ENCODE assay signal across 36 cellular contexts in the genomic region with DNA sequence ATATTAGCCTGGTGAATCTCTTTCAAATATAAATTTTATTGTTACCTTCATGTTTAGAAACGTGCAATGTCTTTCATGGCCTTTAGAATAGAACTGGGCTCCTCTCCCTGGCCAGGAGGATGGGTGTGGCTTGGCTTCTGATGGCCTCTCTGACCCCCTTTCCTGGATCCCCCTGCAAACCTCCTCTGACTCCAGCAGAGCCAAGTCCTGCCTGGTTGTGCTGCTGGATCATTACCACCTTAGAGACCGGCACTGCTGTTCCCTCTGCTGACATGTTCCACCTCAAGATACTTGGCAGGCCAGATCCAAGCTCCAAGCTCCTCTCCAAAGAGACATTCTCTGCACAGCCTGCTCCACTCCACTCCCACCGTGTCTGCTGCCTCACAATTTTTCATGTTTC.
"Had no signal": no experiment of that assay in that cellular context is flagged by ENCODE, and none has a peak within 500 bp of the region (broad histone marks: within the 10 kb centered on the region; RNA-seq: fewer than 3 reads in every experiment).

No MANE protein-coding gene starts in this region.

- H3K9me3 ChIP-seq: ascending aorta, breast epithelium had no signal

- DNase-seq: activated CD4-positive, alpha-beta memory T cell treated with anti-CD3 and anti-CD28 coated beads, Interleukin-2, amount 10 ng/mL, durations not matched to agents 7 days and 5 days; activated CD4-positive, alpha-beta T cell treated with anti-CD3 and anti-CD28 coated beads for 1 hour; activated CD4-positive, alpha-beta T cell treated with anti-CD3 and anti-CD28 coated beads for 36 hours; activated CD4-positive, alpha-beta T cell treated with anti-CD3 and anti-CD28 coated beads for 48 hours; activated CD4-positive, alpha-beta T cell treated with anti-CD3 and anti-CD28 coated beads, Interleukin-2, amount 10 ng/mL, durations not matched to agents 7 days and 5 days; activated CD4-positive, alpha-beta T cell treated with anti-CD3 and anti-CD28 coated beads, Interleukin-2, amount 50 U/mL, for 48 hours; activated CD4-positive, CD25-positive, alpha-beta regulatory T cell; activated CD8-positive, alpha-beta memory T cell treated with anti-CD3 and anti-CD28 coated beads for 24 hours; activated CD8-positive, alpha-beta memory T cell treated with anti-CD3 and anti-CD28 coated beads, Interleukin-2, amount 10 ng/mL, durations not matched to agents 7 days and 5 days; activated CD8-positive, alpha-beta memory T cell treated with anti-CD3 and anti-CD28 coated beads, Interleukin-2, amount 50 U/mL, for 48 hours; activated CD8-positive, alpha-beta T cell treated with anti-CD3 and anti-CD28 coated beads, Interleukin-2, amount 10 ng/mL, durations not matched to agents 7 days and 5 days; activated effector memory CD4-positive, alpha-beta T cell treated with Interleukin-2 at 50 U/mL for 16 hours; activated gamma-delta T cell; activated naive CD4-positive, alpha-beta T cell treated with anti-CD3 and anti-CD28 coated beads, Interleukin-2, amount 10 ng/mL, durations not matched to agents 7 days and 5 days; activated naive CD4-positive, alpha-beta T cell treated with Interleukin-2 at 50 U/mL for 16 hours; activated naive CD8-positive, alpha-beta T cell treated with anti-CD3 and anti-CD28 coated beads, Interleukin-2, amount 10 ng/mL, durations not matched to agents 7 days and 5 days; activated naive CD8-positive, alpha-beta T cell treated with anti-CD3 and anti-CD28 coated beads, Interleukin-2, amount 50 U/mL, for 24 hours; activated T-cell treated with anti-CD3 and anti-CD28 coated beads, Interleukin-2, amount 50 U/mL, for 24 hours; activated T-cell treated with anti-CD3 and anti-CD28 coated beads, Interleukin-2, amount 50 U/mL, for 48 hours; amygdala; anterior cingulate cortex; brain microvascular endothelial cell; central memory CD4-positive, alpha-beta T cell; T-helper 1 cell; T-helper 2 cell; T-helper 9 cell; WERI-Rb-1 had no signal

- H3K4me3 ChIP-seq: ascending aorta, breast epithelium had no signal

- H3K36me3 ChIP-seq: ascending aorta, brain microvascular endothelial cell, breast epithelium, WERI-Rb-1 had no signal

- H3K36me3 Mint-ChIP-seq: activated CD8-positive, alpha-beta memory T cell treated with anti-CD3 and anti-CD28 coated beads, Interleukin-2, amount 10 ng/mL, durations not matched to agents 7 days and 5 days; activated naive CD4-positive, alpha-beta T cell treated with anti-CD3 and anti-CD28 coated beads, Interleukin-2, amount 10 ng/mL, durations not matched to agents 7 days and 5 days; activated naive CD4-positive, alpha-beta T cell treated with anti-CD3 and anti-CD28 coated beads, Interleukin-2, amount 50 U/mL, for 24 hours; activated naive CD8-positive, alpha-beta T cell; activated naive CD8-positive, alpha-beta T cell treated with anti-CD3 and anti-CD28 coated beads, Interleukin-2, amount 10 ng/mL, durations not matched to agents 7 days and 5 days; WTC11 had no signal

- ATAC-seq: activated CD4-positive, alpha-beta T cell treated with anti-CD3 and anti-CD28 coated beads for 36 hours; activated CD4-positive, CD25-positive, alpha-beta regulatory T cell treated with anti-CD3 and anti-CD28 coated beads, Interleukin-2, amount 50 U/mL, for 24 hours; activated CD8-positive, alpha-beta memory T cell treated with anti-CD3 and anti-CD28 coated beads, Interleukin-2, amount 10 ng/mL, durations not matched to agents 7 days and 5 days; activated CD8-positive, alpha-beta T cell treated with anti-CD3 and anti-CD28 coated beads, Interleukin-2, amount 10 ng/mL, durations not matched to agents 7 days and 5 days; activated naive CD8-positive, alpha-beta T cell treated with anti-CD3 and anti-CD28 coated beads, Interleukin-2, amount 50 U/mL, for 24 hours; WTC11 had no signal

- H3K4me3 Mint-ChIP-seq: activated CD4-positive, alpha-beta memory T cell treated with anti-CD3 and anti-CD28 coated beads, Interleukin-2, amount 10 ng/mL, durations not matched to agents 7 days and 5 days; activated CD4-positive, alpha-beta T cell treated with anti-CD3 and anti-CD28 coated beads for 36 hours; activated CD4-positive, alpha-beta T cell treated with anti-CD3 and anti-CD28 coated beads, Interleukin-2, amount 10 ng/mL, durations not matched to agents 7 days and 5 days; activated CD8-positive, alpha-beta memory T cell treated with anti-CD3 and anti-CD28 coated beads, Interleukin-2, amount 10 ng/mL, durations not matched to agents 7 days and 5 days; activated CD8-positive, alpha-beta T cell treated with anti-CD3 and anti-CD28 coated beads, Interleukin-2, amount 10 ng/mL, durations not matched to agents 7 days and 5 days; activated naive CD4-positive, alpha-beta T cell treated with anti-CD3 and anti-CD28 coated beads, Interleukin-2, amount 10 ng/mL, durations not matched to agents 7 days and 5 days; activated naive CD4-positive, alpha-beta T cell treated with anti-CD3 and anti-CD28 coated beads, Interleukin-2, amount 50 U/mL, for 24 hours; activated naive CD8-positive, alpha-beta T cell; activated naive CD8-positive, alpha-beta T cell treated with anti-CD3 and anti-CD28 coated beads, Interleukin-2, amount 10 ng/mL, durations not matched to agents 7 days and 5 days; activated naive CD8-positive, alpha-beta T cell treated with anti-CD3 and anti-CD28 coated beads, Interleukin-2, amount 50 U/mL, for 24 hours; activated T-cell treated with anti-CD3 and anti-CD28 coated beads, Interleukin-2, amount 50 U/mL, for 24 hours; T-helper 1 cell treated with Interleukin-12 subunit alpha and Interleukin-12 subunit beta and Interleukin-4 antibody, amounts not matched to agents 30 μg/mL and 1 μg/mL, for 36 hours; T-helper 2 cell treated with Interferon-gamma antibody and Interleukin-4, amounts not matched to agents 5 μg/mL and 100 μg/mL, for 36 hours; WTC11 had no signal

- H3K27me3 ChIP-seq: ascending aorta, brain microvascular endothelial cell, breast epithelium had no signal

- H3K9me3 Mint-ChIP-seq: activated CD4-positive, alpha-beta memory T cell treated with anti-CD3 and anti-CD28 coated beads, Interleukin-2, amount 10 ng/mL, durations not matched to agents 7 days and 5 days; activated CD4-positive, alpha-beta T cell treated with anti-CD3 and anti-CD28 coated beads, Interleukin-2, amount 10 ng/mL, durations not matched to agents 7 days and 5 days; activated naive CD4-positive, alpha-beta T cell treated with anti-CD3 and anti-CD28 coated beads, Interleukin-2, amount 10 ng/mL, durations not matched to agents 7 days and 5 days; activated naive CD4-positive, alpha-beta T cell treated with anti-CD3 and anti-CD28 coated beads, Interleukin-2, amount 50 U/mL, for 24 hours; activated naive CD8-positive, alpha-beta T cell treated with anti-CD3 and anti-CD28 coated beads, Interleukin-2, amount 10 ng/mL, durations not matched to agents 7 days and 5 days; activated naive CD8-positive, alpha-beta T cell treated with anti-CD3 and anti-CD28 coated beads, Interleukin-2, amount 50 U/mL, for 24 hours; activated T-cell treated with anti-CD3 and anti-CD28 coated beads, Interleukin-2, amount 50 U/mL, for 24 hours; activated T-helper 2 cell treated with anti-CD3 and anti-CD28 coated beads, Interferon-gamma antibody, Interleukin-2, Interleukin-4, amounts not matched to agents 10 μg/mL and 5 μg/mL and 100 μg/mL, durations not matched to agents 14 hours and 24 hours and 36 hours; T-helper 1 cell treated with Interleukin-12 subunit alpha and Interleukin-12 subunit beta and Interleukin-4 antibody, amounts not matched to agents 30 μg/mL and 1 μg/mL, for 36 hours; T-helper 2 cell treated with Interferon-gamma antibody and Interleukin-4, amounts not matched to agents 5 μg/mL and 100 μg/mL, for 36 hours had no signal

- H3K27me3 Mint-ChIP-seq: activated CD4-positive, alpha-beta memory T cell treated with anti-CD3 and anti-CD28 coated beads, Interleukin-2, amount 10 ng/mL, durations not matched to agents 7 days and 5 days; activated CD4-positive, alpha-beta T cell treated with anti-CD3 and anti-CD28 coated beads for 36 hours; activated CD4-positive, alpha-beta T cell treated with anti-CD3 and anti-CD28 coated beads, Interleukin-2, amount 10 ng/mL, durations not matched to agents 7 days and 5 days; activated CD8-positive, alpha-beta memory T cell treated with anti-CD3 and anti-CD28 coated beads, Interleukin-2, amount 10 ng/mL, durations not matched to agents 7 days and 5 days; activated naive CD4-positive, alpha-beta T cell treated with anti-CD3 and anti-CD28 coated beads, Interleukin-2, amount 10 ng/mL, durations not matched to agents 7 days and 5 days; activated naive CD8-positive, alpha-beta T cell treated with anti-CD3 and anti-CD28 coated beads, Interleukin-2, amount 10 ng/mL, durations not matched to agents 7 days and 5 days had no signal

- H3K27ac ChIP-seq: ascending aorta, brain microvascular endothelial cell, breast epithelium, WERI-Rb-1 had no signal

- H3K4me1 Mint-ChIP-seq: activated CD4-positive, alpha-beta memory T cell treated with anti-CD3 and anti-CD28 coated beads, Interleukin-2, amount 10 ng/mL, durations not matched to agents 7 days and 5 days; activated CD4-positive, alpha-beta T cell treated with anti-CD3 and anti-CD28 coated beads for 36 hours; activated CD4-positive, alpha-beta T cell treated with anti-CD3 and anti-CD28 coated beads, Interleukin-2, amount 10 ng/mL, durations not matched to agents 7 days and 5 days; activated CD8-positive, alpha-beta memory T cell treated with anti-CD3 and anti-CD28 coated beads, Interleukin-2, amount 10 ng/mL, durations not matched to agents 7 days and 5 days; activated naive CD4-positive, alpha-beta T cell treated with anti-CD3 and anti-CD28 coated beads, Interleukin-2, amount 10 ng/mL, durations not matched to agents 7 days and 5 days; activated naive CD4-positive, alpha-beta T cell treated with anti-CD3 and anti-CD28 coated beads, Interleukin-2, amount 50 U/mL, for 24 hours; activated naive CD8-positive, alpha-beta T cell treated with anti-CD3 and anti-CD28 coated beads, Interleukin-2, amount 10 ng/mL, durations not matched to agents 7 days and 5 days; activated naive CD8-positive, alpha-beta T cell treated with anti-CD3 and anti-CD28 coated beads, Interleukin-2, amount 50 U/mL, for 24 hours; WTC11 had no signal

- H3K27ac Mint-ChIP-seq: activated CD4-positive, alpha-beta memory T cell treated with anti-CD3 and anti-CD28 coated beads, Interleukin-2, amount 10 ng/mL, durations not matched to agents 7 days and 5 days; activated CD4-positive, alpha-beta T cell treated with anti-CD3 and anti-CD28 coated beads for 36 hours; activated CD4-positive, alpha-beta T cell treated with anti-CD3 and anti-CD28 coated beads, Interleukin-2, amount 10 ng/mL, durations not matched to agents 7 days and 5 days; activated CD8-positive, alpha-beta memory T cell treated with anti-CD3 and anti-CD28 coated beads, Interleukin-2, amount 10 ng/mL, durations not matched to agents 7 days and 5 days; activated CD8-positive, alpha-beta T cell treated with anti-CD3 and anti-CD28 coated beads, Interleukin-2, amount 10 ng/mL, durations not matched to agents 7 days and 5 days; activated naive CD4-positive, alpha-beta T cell treated with anti-CD3 and anti-CD28 coated beads, Interleukin-2, amount 10 ng/mL, durations not matched to agents 7 days and 5 days; activated naive CD4-positive, alpha-beta T cell treated with anti-CD3 and anti-CD28 coated beads, Interleukin-2, amount 50 U/mL, for 24 hours; activated naive CD8-positive, alpha-beta T cell; activated naive CD8-positive, alpha-beta T cell treated with anti-CD3 and anti-CD28 coated beads, Interleukin-2, amount 10 ng/mL, durations not matched to agents 7 days and 5 days; activated naive CD8-positive, alpha-beta T cell treated with anti-CD3 and anti-CD28 coated beads, Interleukin-2, amount 50 U/mL, for 24 hours; activated T-cell treated with anti-CD3 and anti-CD28 coated beads, Interleukin-2, amount 50 U/mL, for 24 hours; activated T-helper 2 cell treated with anti-CD3 and anti-CD28 coated beads, Interferon-gamma antibody, Interleukin-2, Interleukin-4, amounts not matched to agents 10 μg/mL and 5 μg/mL and 100 μg/mL, durations not matched to agents 14 hours and 24 hours and 36 hours; T-helper 1 cell treated with Interleukin-12 subunit alpha and Interleukin-12 subunit beta and Interleukin-4 antibody, amounts not matched to agents 30 μg/mL and 1 μg/mL, for 36 hours; T-helper 2 cell treated with Interferon-gamma antibody and Interleukin-4, amounts not matched to agents 5 μg/mL and 100 μg/mL, for 36 hours; WTC11 had no signal

- H3K4me1 ChIP-seq: ascending aorta, breast epithelium had no signal
